Comparison of ENCODE assay signal across 5 cellular contexts in genomic region chr2:202452744-202453143, GRCh38.
"Had no signal": no experiment of that assay in that cellular context is flagged by ENCODE, and none has a peak within 500 bp of the region (broad histone marks: within the 10 kb centered on the region; RNA-seq: fewer than 3 reads in every experiment).

No MANE protein-coding gene starts in this region.

- DNase-seq: GDM1, GF-D8 had no signal

- FAIRE-seq: G401.6, GM12892, GM18507 had no signal
